ENCODE assay signal across 8 cellular contexts in the genomic region with DNA sequence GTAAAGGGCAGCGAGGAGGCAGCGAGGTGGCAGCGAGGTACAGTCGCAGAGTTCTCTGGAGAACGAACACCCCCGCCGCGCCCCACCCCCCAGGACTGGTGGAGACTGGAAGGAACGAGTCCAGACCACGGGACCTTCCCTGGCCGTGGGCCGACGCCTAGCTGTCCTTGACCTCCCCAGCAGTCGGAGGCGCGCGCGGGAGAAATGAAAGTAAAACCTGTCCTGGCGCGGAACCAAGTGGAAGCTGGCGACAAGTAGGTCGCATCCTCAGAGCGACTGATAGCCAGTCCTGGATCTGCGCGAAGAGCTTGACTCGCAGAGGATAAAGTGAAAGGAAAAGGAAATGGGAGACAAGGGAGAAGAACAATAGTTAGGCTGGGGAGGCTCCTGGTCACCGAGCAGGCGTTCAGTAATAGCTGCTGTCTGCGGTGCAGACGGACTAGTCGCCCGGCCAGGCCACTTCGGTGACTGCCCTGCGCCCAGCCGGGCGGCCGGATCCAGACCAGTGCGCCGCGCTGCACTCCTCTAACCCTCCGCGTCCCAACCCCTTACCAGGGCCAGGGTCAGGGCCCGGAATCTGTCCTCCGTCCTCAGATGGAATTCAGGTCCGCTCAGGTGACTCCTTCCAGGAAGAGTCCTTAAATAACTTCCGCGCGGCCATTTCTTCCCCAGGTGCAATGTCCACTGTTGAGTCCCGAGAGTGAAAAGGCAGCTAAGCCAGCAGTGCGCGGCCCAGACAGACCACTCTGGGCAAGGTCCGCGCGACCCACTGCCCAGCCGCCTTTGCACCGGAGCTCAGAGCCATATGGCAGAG. TPM values are rescaled to one million over a fixed set of nuclear protein-coding genes. Genes with fewer than 3 reads are reported as not detected.
DNase-seq lines count a peak whose midpoint lies in the region; ATAC-seq and TF ChIP-seq lines count a peak whose summit lies in the region.

No MANE protein-coding gene starts in this region.

- H3K9me2 ChIP-seq in GM23248 (ENCODE audit: insufficient read depth), result no peaks in the 10 kb centered on the region

- no peaks in the 10 kb centered on the region for H3K9me3 Mint-ChIP-seq in activated naive CD4-positive, alpha-beta T cell treated with anti-CD3 and anti-CD28 coated beads for 36 hours
- H3K9me3 Mint-ChIP-seq in nephron, result no peaks in the 10 kb centered on the region

- WGBS in GM23248 (ENCODE audit: low coverage in 1 of 2, low lambda C conversion rate in 2 of 2, missing lambda C conversion rate in 2 of 2), 2 experiments, result 1% methylated on average over 54 to 56 of the region's 56 CpGs
- 1 to 2% methylated on average over 15 to 52 of the region's 56 CpGs for WGBS in upper lobe of left lung, 2 donors

- H3K27ac Mint-ChIP-seq in activated naive CD4-positive, alpha-beta T cell treated with anti-CD3 and anti-CD28 coated beads for 36 hours, result no peak overlapping the region
- peak overlapping the region; percentile 19 to 94 (median 94) for H3K27ac Mint-ChIP-seq in nephron

- DNase-seq in AG20443 (ENCODE audit: low spot score) (peak; percentile 67), GM23248 (peak; percentile 88), OCI-M1 (lab: John Stamatoyannopoulos, UW) (peak; percentile 90), foreskin fibroblast (peak; percentile 78 to 90), upper lobe of left lung (peak; percentile 93)
- DNase-seq in activated naive CD4-positive, alpha-beta T cell treated with anti-CD3 and anti-CD28 coated beads for 36 hours, result peak; percentile 75

- H3K9me3 ChIP-seq in GM23248 (ENCODE audit: low read depth) (no peaks in the 10 kb centered on the region), upper lobe of left lung (no peaks in the 10 kb centered on the region)

- H3K4me1 Mint-ChIP-seq in activated naive CD4-positive, alpha-beta T cell treated with anti-CD3 and anti-CD28 coated beads for 36 hours (ENCODE audit: low read depth), result peaks cover 36% of the 10 kb centered on the region
- H3K4me1 Mint-ChIP-seq in nephron, result peaks cover 42% of the 10 kb centered on the region

- peak overlapping the region; percentile 81 for H3K4me3 Mint-ChIP-seq in activated naive CD4-positive, alpha-beta T cell treated with anti-CD3 and anti-CD28 coated beads for 36 hours
- peak overlapping the region; percentile 92 to 100 (median 95) for H3K4me3 Mint-ChIP-seq in nephron

- TF ChIP-seq EP300 in upper lobe of left lung (IDR thresholded peaks at IDR 0.05), result peak in 1 of 4 donors; percentile 63

- intact Hi-C loops in activated naive CD4-positive, alpha-beta T cell treated with anti-CD3 and anti-CD28 coated beads for 36 hours (cut with micrococcal nuclease), result loop anchor here (1.0 to 10.0 kb wide), 3 partner anchors 9 to 938 kb away; partner anchors contain the start of gene SBF2

- CTCF ChIA-PET in activated naive CD4-positive, alpha-beta T cell treated with anti-CD3 and anti-CD28 coated beads for 36 hours (lab: Charles Lee), result interaction anchor here (0.5 to 8.2 kb wide), 7 partner anchors 15 to 544 kb away, joined by 3 to 102 read pairs (median 5); no protein-coding TSS in a partner anchor

- H3K9ac ChIP-seq in GM23248, result peak overlapping the region; percentile 93

- H3K27ac ChIP-seq in GM23248 (peak overlapping the region; percentile 91), upper lobe of left lung (peak overlapping the region; percentile 85 to 92 (median 86))

- H3K4me3 ChIP-seq in GM23248 (peak overlapping the region; percentile 96), foreskin fibroblast (ENCODE audit: low read depth in 1 of 2, low read length in 2 of 2) (peak overlapping the region; percentile 77 to 98), upper lobe of left lung (peak overlapping the region; percentile 41 to 80 (median 58))

- ATAC-seq in upper lobe of left lung (ENCODE audit: low FRiP score in 2 of 2) (peak; percentile 45 to 72), GM18909 (IDR thresholded peaks at IDR 0.05; ENCODE audit: poor library complexity, unreplicated experiment) (no peak)

- in situ Hi-C loops in GM23248 (cut with MboI), result loop anchor here (25.0 kb wide), 1 partner anchor 316 kb away; no protein-coding TSS in a partner anchor

- H3K4me1 ChIP-seq in GM23248 (ENCODE audit: insufficient read depth) (peaks cover 20% of the 10 kb centered on the region), upper lobe of left lung (peaks cover 26 to 68% (median 57%) of the 10 kb centered on the region in 4 donors)

- H3K36me3 Mint-ChIP-seq in activated naive CD4-positive, alpha-beta T cell treated with anti-CD3 and anti-CD28 coated beads for 36 hours (ENCODE audit: low read depth), result no peaks in the 10 kb centered on the region
- H3K36me3 Mint-ChIP-seq in nephron (ENCODE audit: low read depth), result no peaks in the 10 kb centered on the region

- H3F3A ChIP-seq in GM23248 (ENCODE audit: insufficient read depth), result peaks cover 40% of the 10 kb centered on the region

- H3K36me3 ChIP-seq in GM23248 (ENCODE audit: low read depth) (peaks cover 35% of the 10 kb centered on the region), upper lobe of left lung (peaks cover 0 to 7% (median 0%) of the 10 kb centered on the region in 4 donors)

- no peaks in the 10 kb centered on the region for H3K27me3 ChIP-seq in GM23248 (replicated peaks; ENCODE audit: insufficient read depth)
- peaks cover 0 to 8% (median 2%) of the 10 kb centered on the region in 4 donors for H3K27me3 ChIP-seq in upper lobe of left lung

- no peak for TF ChIP-seq CTCF in foreskin fibroblast (IDR thresholded peaks at IDR 0.05; ENCODE audit: low read depth, low read length)
- no peak for TF ChIP-seq CTCF in nephron (IDR thresholded peaks at IDR 0.05; ENCODE audit: unreplicated experiment in 3 of 3)
- peak in 1 of 6 experiments; percentile 21 for TF ChIP-seq CTCF in upper lobe of left lung (IDR thresholded peaks at IDR 0.05)

- peak overlapping the region; percentile 95 for H3K4me2 ChIP-seq in GM23248 (ENCODE audit: unreplicated experiment)

- H3K79me2 ChIP-seq in GM23248 (ENCODE audit: insufficient read depth), result peaks cover 84% of the 10 kb centered on the region

- H3K27me3 Mint-ChIP-seq in activated naive CD4-positive, alpha-beta T cell treated with anti-CD3 and anti-CD28 coated beads for 36 hours (ENCODE audit: low read depth), result peaks cover 39% of the 10 kb centered on the region
- H3K27me3 Mint-ChIP-seq in nephron (ENCODE audit: low read depth), result peaks cover 82% of the 10 kb centered on the region

- TF ChIP-seq POLR2A in upper lobe of left lung (IDR thresholded peaks at IDR 0.05), result peak in 3 of 4 donors; percentile 31 to 63 (median 57)

- H2AFZ ChIP-seq in GM23248, result peak overlapping the region; percentile 56

- H4K20me1 ChIP-seq in GM23248 (ENCODE audit: insufficient read depth), result peaks cover 10% of the 10 kb centered on the region; the same call in 1 of the 2 replicates

RNA-seq across cellular contexts. Expression of gene ADM, which starts 1.9 kb away (rescaled TPM):
- 537 and 551 TPM in 2 replicates for total RNA-seq in GM23248 (2014; rRNA removed; shearing (Covaris generic))
- polyA plus RNA-seq in GM23248 (2016; fragmentation: Nextera tagmentation; extraction: Ambion mirVana), result 451 and 460 TPM in 2 replicates
- total RNA-seq in activated naive CD4-positive, alpha-beta T cell treated with anti-CD3 and anti-CD28 coated beads for 36 hours, result under 1 TPM; 0.31 to 0.40 TPM
- 10 to 100 TPM; 20.4 to 54.3 (median 46.9) TPM for total RNA-seq in upper lobe of left lung

RNA-seq across cellular contexts. Expression of gene SBF2, which starts 8.9 kb away (rescaled TPM):
- total RNA-seq in GM23248 (2014; rRNA removed; shearing (Covaris generic)), result 32.7 and 42.7 TPM in 2 replicates
- 18.8 and 21.9 TPM in 2 replicates for polyA plus RNA-seq in GM23248 (2016; fragmentation: Nextera tagmentation; extraction: Ambion mirVana)
- total RNA-seq in activated naive CD4-positive, alpha-beta T cell treated with anti-CD3 and anti-CD28 coated beads for 36 hours, result 1 to 10 TPM; 8.7 to 9.9 TPM
- total RNA-seq in upper lobe of left lung, result 10 to 100 TPM; 22.2 to 54.5 (median 41.2) TPM

Comparison
In these comparisons a context has a peak if more than half of its experiments do, and no peak if none do; other contexts are left out.
1. RNA of gene ADM, which starts 1.9 kb away (total RNA-seq): 537 to 551 TPM in GM23248 and 20.4 to 54.3 TPM in upper lobe of left lung; 0.31 to 0.40 TPM in activated naive CD4-positive, alpha-beta T cell treated with anti-CD3 and anti-CD28 coated beads for 36 hours; every median in the first group is over 10 times any median in the second.
2. Peak in every context shown above with its lines, with median percentiles within 50 percentile points of each other: DNase-seq and H3K4me3 ChIP-seq.